ENCODE assay signal across 8 cellular contexts in genomic region chr9:112091805-112092204, GRCh38.
DNase-seq lines count a peak whose midpoint lies in the region; ATAC-seq and TF ChIP-seq lines count a peak whose summit lies in the region.

No MANE protein-coding gene starts in this region.

- DNase-seq in Right ventricle myocardium superior (no peak), cardiac septum (ENCODE audit: low spot score) (no peak), NCI-H774 (lab: John Stamatoyannopoulos, UW) (peak; percentile 42), fibroblast of gingiva (ENCODE audit: low read depth) (peak; percentile 36), type B pancreatic cell (ENCODE audit: extremely low spot score, unreplicated experiment) (no peak), NCI-H510A (lab: John Stamatoyannopoulos, UW) (no peak)

- intact Hi-C loops in Right ventricle myocardium superior (cut with DNase I) (no loop called here), cardiac septum (cut with DNase I) (loop anchor here (10.0 kb wide), 1 partner anchor 623 kb away; the partner anchor contains the start of gene INIP)

- H3K27me3 Mint-ChIP-seq in type B pancreatic cell = no peaks in the 10 kb centered on the region

- no peaks in the 10 kb centered on the region for H3K9me3 Mint-ChIP-seq in type B pancreatic cell

- no peak overlapping the region for H3K27ac Mint-ChIP-seq in type B pancreatic cell

- H3K36me3 Mint-ChIP-seq in type B pancreatic cell = peaks cover 27% of the 10 kb centered on the region

- peaks cover 6% of the 10 kb centered on the region for H3K4me1 Mint-ChIP-seq in type B pancreatic cell (ENCODE audit: unreplicated experiment)

- ATAC-seq in Right ventricle myocardium superior (ENCODE audit: poor library complexity) (peak; percentile 73), GM21825 (IDR thresholded peaks at IDR 0.05; ENCODE audit: unreplicated experiment) (no peak), GM18511 (IDR thresholded peaks at IDR 0.05; ENCODE audit: unreplicated experiment) (no peak)

- peak; percentile 48 for TF ChIP-seq CTCF in type B pancreatic cell (conservative IDR thresholded peaks at IDR 0.05)

- no peak overlapping the region for H3K4me3 Mint-ChIP-seq in type B pancreatic cell

Comparison
In these comparisons a context has a peak if more than half of its experiments do, and no peak if none do; other contexts are left out.
1. DNase-seq: peak in NCI-H774 (single experiment) and fibroblast of gingiva (single experiment); none in Right ventricle myocardium superior (single experiment), cardiac septum (single experiment), type B pancreatic cell (single experiment) and NCI-H510A (single experiment).